18 cellular contexts compared by ENCODE assay signal in the genomic region with DNA sequence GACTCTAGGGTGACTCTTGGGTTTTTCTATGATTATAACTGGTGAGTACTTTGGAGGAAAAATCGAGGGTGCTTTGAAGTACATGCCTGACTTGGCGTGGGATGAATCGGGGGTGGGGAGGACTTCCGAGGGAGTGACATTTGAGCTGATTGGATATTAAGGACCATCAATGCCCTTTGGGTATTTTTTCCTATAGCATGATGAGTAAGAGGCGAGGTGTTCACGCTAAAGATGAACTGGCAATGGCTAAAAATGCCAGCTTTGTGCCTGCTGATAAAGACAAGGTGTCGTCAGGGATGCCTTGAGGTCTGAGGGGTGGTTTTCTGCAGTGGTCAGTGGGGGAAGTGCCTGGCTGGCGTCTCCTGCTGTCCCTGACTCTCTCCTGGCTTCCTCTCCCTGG. TPM values are rescaled to one million over a fixed set of nuclear protein-coding genes. Genes with fewer than 3 reads are reported as not detected.
DNase-seq lines count a peak whose midpoint lies in the region; ATAC-seq and TF ChIP-seq lines count a peak whose summit lies in the region.
"Had no signal": no experiment of that assay in that cellular context is flagged by ENCODE, and none has a peak within 500 bp of the region (broad histone marks: within the 10 kb centered on the region; RNA-seq: fewer than 3 reads in every experiment).

No MANE protein-coding gene starts in this region.

- H3K9ac ChIP-seq in BLaER1: no peak overlapping the region

- 82 to 91% (median 83%) methylated on average over 8 of the region's 8 CpGs for whole genome bisulfite sequencing in stomach, 5 donors

- peaks cover 13% of the 10 kb centered on the region for H3K36me3 Mint-ChIP-seq in WTC11
- H3K36me3 Mint-ChIP-seq in glutamatergic neuron (ENCODE audit: unreplicated experiment): peaks cover 4% of the 10 kb centered on the region
- H3K36me3 Mint-ChIP-seq: CD4-positive, CD25-positive, alpha-beta regulatory T cell had no signal

- no peak overlapping the region for H3K4me3 ChIP-seq in BLaER1
- H3K4me3 ChIP-seq in HEK293 (ENCODE audit: low read depth, low read length): no peak overlapping the region
- H3K4me3 ChIP-seq in stomach: no peak overlapping the region
- H3K4me3 ChIP-seq: K562 had no signal

- H3K9me3 ChIP-seq in BLaER1: peaks cover 3% of the 10 kb centered on the region; the same call in 1 of the 2 replicates
- H3K9me3 ChIP-seq in HEK293 (ENCODE audit: control insufficient read depth, insufficient read depth, low read depth, low read length): no peaks in the 10 kb centered on the region
- no peaks in the 10 kb centered on the region for H3K9me3 ChIP-seq in stomach

- H3K4me3 Mint-ChIP-seq in WTC11 (no peak overlapping the region), glutamatergic neuron (ENCODE audit: unreplicated experiment) (no peak overlapping the region)
- H3K4me3 Mint-ChIP-seq: CD4-positive, CD25-positive, alpha-beta regulatory T cell; HFFc6 had no signal

- CTCF ChIA-PET in HEK293 (lab: Yijun Ruan, JAX) (interaction anchor here (0.9 kb wide), 1 partner anchor 74 kb away, joined by 3 read pairs; no protein-coding TSS in a partner anchor), WTC11 (lab: Charles Lee) (interaction anchor here (3.1 kb wide), 1 partner anchor 93 kb away, joined by 11 read pairs; the partner anchor contains the start of gene CFAP52)

- TF ChIP-seq EP300 in stomach (IDR thresholded peaks at IDR 0.05): no peak

- intact Hi-C loops in stomach (cut with DNase I; ENCODE audit: low total_unique reads): no loop called here

- ATAC-seq in WTC11 (no peak), GM18873 (IDR thresholded peaks at IDR 0.05; ENCODE audit: low FRiP score, unreplicated experiment) (no peak)
- ATAC-seq: K562, SK-N-SH treated with all-trans-retinoic acid at 6 μM for 48 hours had no signal

- H3K27ac Mint-ChIP-seq in WTC11 (peak overlapping the region; percentile 67; the same call in 1 of the 2 replicates), glutamatergic neuron (ENCODE audit: unreplicated experiment) (no peak overlapping the region)
- H3K27ac Mint-ChIP-seq: CD4-positive, CD25-positive, alpha-beta regulatory T cell; HFFc6 had no signal

- no peak for TF ChIP-seq CTCF in HEK293 (tag by site-specific recombination; IDR thresholded peaks at IDR 0.05)
- no peak for TF ChIP-seq CTCF in WTC11 (IDR thresholded peaks at IDR 0.05)
- no peak for TF ChIP-seq CTCF in glutamatergic neuron (IDR thresholded peaks at IDR 0.05; ENCODE audit: partially characterized antibody, unreplicated experiment)
- no peak for TF ChIP-seq CTCF in stomach (IDR thresholded peaks at IDR 0.05)

- DNase-seq in WTC11 (ENCODE audit: low spot score) (no peak), glutamatergic neuron (peak; percentile 39), MV-4-11 (lab: John Stamatoyannopoulos, UW) (no peak), NCI-H1092 (lab: John Stamatoyannopoulos, UW) (no peak), stomach (no peak)
- DNase-seq: CD4-positive, CD25-positive, alpha-beta regulatory T cell; DMS79; GDM1; HFFc6; NCI-H1417; NCI-H2029 treated with DMSO at 0.1 percent for 48 hours; NCI-H524; Right ventricle myocardium superior had no signal

- H3K4me1 ChIP-seq in BLaER1 (peaks cover 70% of the 10 kb centered on the region), HEK293 (ENCODE audit: control insufficient read depth, insufficient read depth, low read length) (peaks cover 3% of the 10 kb centered on the region; the same call in 1 of the 2 replicates), stomach (peaks cover 0 to 6% (median 0%) of the 10 kb centered on the region in 4 donors)

- peaks cover 4% of the 10 kb centered on the region for H3K9me3 Mint-ChIP-seq in WTC11
- no peaks in the 10 kb centered on the region for H3K9me3 Mint-ChIP-seq in glutamatergic neuron (ENCODE audit: unreplicated experiment)

- H3K4me1 Mint-ChIP-seq in WTC11: peaks cover 33% of the 10 kb centered on the region
- peaks cover 12% of the 10 kb centered on the region for H3K4me1 Mint-ChIP-seq in glutamatergic neuron (ENCODE audit: low read depth, unreplicated experiment)

- H3K4me2 ChIP-seq in BLaER1: peak overlapping the region; percentile 74

- H3K27me3 ChIP-seq in BLaER1: no peaks in the 10 kb centered on the region
- peaks cover 0 to 26% (median 0%) of the 10 kb centered on the region in 3 donors for H3K27me3 ChIP-seq in stomach

- POLR2A ChIA-PET in HEK293 (lab: Yijun Ruan, JAX): no interaction called here
- POLR2A ChIA-PET in WTC11 (lab: Charles Lee): no interaction called here

- 0 out of 2 replicates have a peak, but pooled peaks cover 1% of the 10 kb centered on the region for H3K36me3 ChIP-seq in BLaER1
- H3K36me3 ChIP-seq in HEK293 (ENCODE audit: control insufficient read depth in 2 of 2, insufficient read depth in 1 of 2, low read length in 2 of 2): peaks cover 0 to 9% of the 10 kb centered on the region in 2 experiments; a peak in 1 of 3 replicates
- no peaks in the 10 kb centered on the region for H3K36me3 ChIP-seq in stomach

- H3K27me3 Mint-ChIP-seq in WTC11 (ENCODE audit: low read depth) (no peaks in the 10 kb centered on the region), glutamatergic neuron (ENCODE audit: unreplicated experiment) (peaks cover 3% of the 10 kb centered on the region)

- H3K27ac ChIP-seq in BLaER1 (no peak overlapping the region), HEK293 (ENCODE audit: extremely low read depth, low read depth, low read length) (no peak overlapping the region), stomach (no peak overlapping the region)

- no peaks in the 10 kb centered on the region for H4K20me1 ChIP-seq in BLaER1

- TF ChIP-seq POLR2A in stomach (IDR thresholded peaks at IDR 0.05): no peak

TF ChIP-seq in HEK293, 187 proteins besides CTCF, POLR2A, EP300 and RAD21:
- TF ChIP-seq GLI4 (tag by site-specific recombination; IDR thresholded peaks at IDR 0.05) (no peak), EGR2 (tag by site-specific recombination; IDR thresholded peaks at IDR 0.05; ENCODE audit: low read depth) (0 out of 2 replicates have a peak, but pooled peaks have one; percentile 11), ZFHX2 (tag by site-specific recombination; conservative IDR thresholded peaks at IDR 0.05) (peak; percentile 18; the same call in 1 of the 2 replicates), ZNF140 (tag by site-specific recombination; IDR thresholded peaks at IDR 0.05) (no peak)

TF ChIP-seq in WTC11, 78 proteins besides CTCF, POLR2A, EP300 and RAD21:
- TF ChIP-seq NR2C2 (CRISPR knock-in tag; IDR thresholded peaks at IDR 0.05): no peak
- TF ChIP-seq KAT7 (CRISPR knock-in tag; IDR thresholded peaks at IDR 0.05; ENCODE audit: borderline replicate concordance): no peak
- no peak for TF ChIP-seq ATF1 (CRISPR knock-in tag; IDR thresholded peaks at IDR 0.05)
- TF ChIP-seq JUN (CRISPR knock-in tag; IDR thresholded peaks at IDR 0.05): no peak
- no peak for TF ChIP-seq OVOL2 (CRISPR knock-in tag; IDR thresholded peaks at IDR 0.05; ENCODE audit: borderline replicate concordance)
- TF ChIP-seq CBFB (CRISPR knock-in tag; IDR thresholded peaks at IDR 0.05; ENCODE audit: low read depth): no peak
- TF ChIP-seq, protein P1, sequence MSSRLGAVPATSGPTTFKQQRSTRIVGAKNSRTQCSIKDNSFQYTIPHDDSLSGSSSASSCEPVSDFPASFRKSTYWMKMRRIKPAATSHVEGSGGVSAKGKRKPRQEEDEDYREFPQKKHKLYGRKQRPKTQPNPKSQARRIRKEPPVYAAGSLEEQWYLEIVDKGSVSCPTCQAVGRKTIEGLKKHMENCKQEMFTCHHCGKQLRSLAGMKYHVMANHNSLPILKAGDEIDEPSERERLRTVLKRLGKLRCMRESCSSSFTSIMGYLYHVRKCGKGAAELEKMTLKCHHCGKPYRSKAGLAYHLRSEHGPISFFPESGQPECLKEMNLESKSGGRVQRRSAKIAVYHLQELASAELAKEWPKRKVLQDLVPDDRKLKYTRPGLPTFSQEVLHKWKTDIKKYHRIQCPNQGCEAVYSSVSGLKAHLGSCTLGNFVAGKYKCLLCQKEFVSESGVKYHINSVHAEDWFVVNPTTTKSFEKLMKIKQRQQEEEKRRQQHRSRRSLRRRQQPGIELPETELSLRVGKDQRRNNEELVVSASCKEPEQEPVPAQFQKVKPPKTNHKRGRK (CRISPR knock-in tag; IDR thresholded peaks at IDR 0.05; ENCODE audit: borderline replicate concordance): no peak
- TF ChIP-seq, protein P2, sequence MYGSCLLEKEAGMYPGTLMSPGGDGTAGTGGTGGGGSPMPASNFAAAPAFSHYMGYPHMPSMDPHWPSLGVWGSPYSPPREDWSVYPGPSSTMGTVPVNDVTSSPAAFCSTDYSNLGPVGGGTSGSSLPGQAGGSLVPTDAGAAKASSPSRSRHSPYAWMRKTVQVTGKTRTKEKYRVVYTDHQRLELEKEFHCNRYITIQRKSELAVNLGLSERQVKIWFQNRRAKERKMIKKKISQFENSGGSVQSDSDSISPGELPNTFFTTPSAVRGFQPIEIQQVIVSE (CRISPR knock-in tag; IDR thresholded peaks at IDR 0.05; ENCODE audit: borderline replicate concordance): no peak
- no peak for TF ChIP-seq MXD4 (CRISPR knock-in tag; IDR thresholded peaks at IDR 0.05; ENCODE audit: borderline replicate concordance)
- no peak for TF ChIP-seq NR1H2 (CRISPR knock-in tag; IDR thresholded peaks at IDR 0.05)
- TF ChIP-seq ESRRA (CRISPR knock-in tag; IDR thresholded peaks at IDR 0.05; ENCODE audit: borderline replicate concordance): no peak

RNA-seq across cellular contexts. Expression of gene USP43, which starts 25.3 kb away (rescaled TPM):
- total RNA-seq in WTC11 (2021) (6.8 to 8.6 TPM (median 7.3 TPM) in 3 replicates), glutamatergic neuron (ENCODE audit: unreplicated experiment) (0.22 TPM), stomach (10 to 100 TPM in 3 of 5 donors, 1 to 10 TPM in 2; 1.3 to 55.4 (median 10.3) TPM)
- 1 to 10 TPM; 1.5 to 3.8 (median 1.5) TPM for polyA plus RNA-seq in stomach
- total RNA-seq: CD4-positive, CD25-positive, alpha-beta regulatory T cell; Right ventricle myocardium superior had no signal
- polyA plus RNA-seq: CD4-positive, CD25-positive, alpha-beta regulatory T cell had no signal
